Comparison of ENCODE assay signal across 9 cellular contexts in genomic region chr19:50358483-50359431, GRCh38. TPM values are rescaled to one million over a fixed set of nuclear protein-coding genes. Genes with fewer than 3 reads are reported as not detected.
DNase-seq lines count a peak whose midpoint lies in the region; ATAC-seq and TF ChIP-seq lines count a peak whose summit lies in the region.
"Had no signal": no experiment of that assay in that cellular context is flagged by ENCODE, and none has a peak within 500 bp of the region (broad histone marks: within the 10 kb centered on the region; RNA-seq: fewer than 3 reads in every experiment).

No MANE protein-coding gene starts in this region.

- TF ChIP-seq CTCF in BE2C (IDR thresholded peaks at IDR 0.05; ENCODE audit: low read depth, low read length): no peak
- TF ChIP-seq CTCF in mucosa of descending colon (IDR thresholded peaks at IDR 0.05): no peak

- H3K4me3 ChIP-seq in BE2C (ENCODE audit: low read depth, low read length) (peak overlapping the region; percentile 64), HUES6 (ENCODE audit: low read depth, low read length) (peak overlapping the region; percentile 48; the same call in 1 of the 2 replicates), mucosa of descending colon (peak overlapping the region; percentile 6)

- no peak overlapping the region for H3K27ac ChIP-seq in HUES6 (ENCODE audit: low read depth, low read length)

- H3K9me3 ChIP-seq in BE2C (no peaks in the 10 kb centered on the region), HUES6 (ENCODE audit: control insufficient read depth, insufficient read depth, low read depth, low read length) (no peaks in the 10 kb centered on the region), mucosa of descending colon (no peaks in the 10 kb centered on the region)

- H3K27me3 ChIP-seq in BE2C (no peaks in the 10 kb centered on the region), HUES6 (ENCODE audit: control insufficient read depth, insufficient read depth, low read length) (no peaks in the 10 kb centered on the region; the same call in 1 of the 2 replicates)

- no peaks in the 10 kb centered on the region for H3K4me1 ChIP-seq in BE2C
- H3K4me1 ChIP-seq in HUES6 (ENCODE audit: control insufficient read depth, insufficient read depth, low read length): 0 out of 2 replicates have a peak, but pooled peaks cover 2% of the 10 kb centered on the region
- H3K4me1 ChIP-seq in mucosa of descending colon (ENCODE audit: low read depth): no peaks in the 10 kb centered on the region

- H3K36me3 ChIP-seq in BE2C: no peaks in the 10 kb centered on the region
- no peaks in the 10 kb centered on the region for H3K36me3 ChIP-seq in HUES6 (ENCODE audit: control insufficient read depth, insufficient read depth, low read length)
- H3K36me3 ChIP-seq in mucosa of descending colon (ENCODE audit: low read depth): no peaks in the 10 kb centered on the region

- ATAC-seq in mucosa of descending colon (peak; percentile 51), HG03159 (IDR thresholded peaks at IDR 0.05; ENCODE audit: unreplicated experiment) (no peak)

- H3K9ac ChIP-seq in HUES6 (ENCODE audit: low read length): no peak overlapping the region

- DNase-seq in BE2C: peak; percentile 90
- DNase-seq in activated CD4-positive, alpha-beta T cell treated with anti-CD3 and anti-CD28 coated beads for 1 hour: peak; percentile 71
- DNase-seq in cerebellar cortex (ENCODE audit: low spot score): peak; percentile 53
- DNase-seq in mucosa of descending colon: peak; percentile 55 to 81 (median 80)
- DNase-seq in stimulated activated CD8-positive, alpha-beta memory T cell treated with anti-CD3 and anti-CD28 coated beads, Interleukin-7, amount 100 ng/mL, for 4 hours (ENCODE audit: low read depth in 2 of 2): peak; percentile 65 to 74
- no peak for DNase-seq in GM19240 (ENCODE audit: insufficient read length, low spot score)

- intact Hi-C loops in mucosa of descending colon (cut with DNase I, micrococcal nuclease): no loop called here

RNA-seq across cellular contexts. Expression of gene NAPSA, which starts 6.7 kb away (rescaled TPM):
- 1.6 TPM for polyA plus RNA-seq in BE2C (2012; ENCODE audit: insufficient read depth, insufficient read length, low read depth)
- total RNA-seq in mucosa of descending colon: 1 to 10 TPM; 1.8 to 3.2 (median 2.0) TPM
- polyA plus RNA-seq: neural cell had no signal

RNA-seq across cellular contexts. Expression of gene NR1H2, which starts 17.5 kb away (rescaled TPM):
- polyA plus RNA-seq in BE2C (2012; ENCODE audit: insufficient read depth, insufficient read length, low read depth): 65.7 TPM
- total RNA-seq in mucosa of descending colon: 10 to 100 TPM; 69.7 to 99.5 (median 85.0) TPM

RNA-seq across cellular contexts. Expression of gene POLD1, which starts 25.4 kb away (rescaled TPM):
- 20.8 TPM for polyA plus RNA-seq in BE2C (2012; ENCODE audit: insufficient read depth, insufficient read length, low read depth)
- 10 to 100 TPM; 20.8 to 27.9 (median 22.9) TPM for total RNA-seq in mucosa of descending colon

RNA-seq across cellular contexts. Expression of gene KCNC3, which starts 29.6 kb away (rescaled TPM):
- 7.4 TPM for polyA plus RNA-seq in BE2C (2012; ENCODE audit: insufficient read depth, insufficient read length, low read depth)
- total RNA-seq in mucosa of descending colon: 1 to 10 TPM in 2 of 3 donors, under 1 TPM in 1; 0.49 to 1.5 (median 1.1) TPM

RNA-seq across cellular contexts. Expression of gene SPIB, which starts 60.0 kb away (rescaled TPM):
- not detected for polyA plus RNA-seq in BE2C (2012; ENCODE audit: insufficient read depth, insufficient read length, low read depth)
- 10 to 100 TPM; 21.5 to 83.1 (median 61.6) TPM for total RNA-seq in mucosa of descending colon
- polyA plus RNA-seq: neural cell had no signal

Comparison
In these comparisons a context has a peak if more than half of its experiments do, and no peak if none do; other contexts are left out.
1. H3K4me3 ChIP-seq: peak in every context shown above with its lines; median percentile 64 in BE2C; 48 in HUES6; 6 in mucosa of descending colon.